In the genomic region with DNA sequence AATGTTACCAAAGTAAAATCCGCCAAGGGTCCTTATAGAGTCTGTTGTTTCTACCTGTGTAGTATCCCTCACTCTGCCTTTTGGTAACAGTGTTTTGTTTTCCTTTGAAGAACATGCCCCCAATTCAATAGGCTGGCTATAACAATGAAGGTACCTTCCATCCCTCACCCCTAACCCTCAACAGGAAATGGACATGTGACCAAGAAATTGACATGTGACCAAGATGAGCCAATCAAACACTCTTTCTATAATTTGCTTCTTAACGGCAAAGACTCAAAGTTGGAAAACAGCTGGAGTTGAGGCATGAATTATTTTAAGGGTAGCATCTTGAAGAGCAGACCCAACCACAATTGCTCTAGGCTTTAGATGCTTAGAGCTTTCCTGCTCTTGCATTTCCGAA, we compare ENCODE assay signal across 14 cellular contexts. TPM values are rescaled to one million over a fixed set of nuclear protein-coding genes. Genes with fewer than 3 reads are reported as not detected.
DNase-seq lines count a peak whose midpoint lies in the region; ATAC-seq, FAIRE-seq and TF ChIP-seq lines count a peak whose summit lies in the region.
"Had no signal": no experiment of that assay in that cellular context is flagged by ENCODE, and none has a peak within 500 bp of the region (broad histone marks: within the 10 kb centered on the region; RNA-seq: fewer than 3 reads in every experiment).

No MANE protein-coding gene starts in this region.

- no peaks in the 10 kb centered on the region for H3K9me3 Mint-ChIP-seq in activated T-helper 17 cell treated with anti-CD3 and anti-CD28 coated beads, Interleukin-2, amount 50 U/mL, for 72 hours
- H3K9me3 Mint-ChIP-seq: CD4-positive, alpha-beta T cell had no signal

- intact Hi-C loops in IMR-90 (cut with micrococcal nuclease) (no loop called here), tibial artery (cut with DNase I; ENCODE audit: low total_unique reads) (loop anchor here (10.0 kb wide), 2 partner anchors 64 to 1866 kb away; no protein-coding TSS in a partner anchor), lower leg skin (cut with DNase I; ENCODE audit: low total_unique reads) (no loop called here)

- no peak overlapping the region for H3K27ac ChIP-seq in A549
- no peak overlapping the region for H3K27ac ChIP-seq in IMR-90 (ENCODE audit: insufficient read depth, low read length)
- H3K27ac ChIP-seq in tibial artery, result no peak overlapping the region
- H3K27ac ChIP-seq: GM23248 had no signal

- no peak overlapping the region for H3K4me3 Mint-ChIP-seq in activated T-helper 17 cell treated with anti-CD3 and anti-CD28 coated beads, Interleukin-2, amount 50 U/mL, for 72 hours
- H3K4me3 Mint-ChIP-seq: B cell; CD4-positive, alpha-beta T cell had no signal

- no peak overlapping the region for H3K56ac ChIP-seq in IMR-90 (ENCODE audit: extremely low read depth, insufficient read depth, low read length)

- peaks cover 34% of the 10 kb centered on the region for H3K4me1 Mint-ChIP-seq in activated T-helper 17 cell treated with anti-CD3 and anti-CD28 coated beads, Interleukin-2, amount 50 U/mL, for 72 hours

- no peak overlapping the region for H3K18ac ChIP-seq in IMR-90 (ENCODE audit: low read depth, low read length)

- dilution Hi-C loops in IMR-90 (cut with HindIII; ENCODE audit: low sequenced_read_pairs, unreplicated experiment), result no loop called here

- DNase-seq in A549 (ENCODE audit: low read depth in 1 of 2, low spot score in 1 of 2), result no peak
- no peak for DNase-seq in IMR-90
- DNase-seq in myocyte (ENCODE audit: low read depth), result peak; percentile 11
- no peak for DNase-seq in tibial artery
- DNase-seq in lower leg skin (ENCODE audit: low spot score in 2 of 2), result no peak
- DNase-seq: C1 segment of cervical spinal cord; CD4-positive, alpha-beta T cell; DMS79; GM23248; H7; Karpas-422 had no signal

- H3K27me3 Mint-ChIP-seq in activated T-helper 17 cell treated with anti-CD3 and anti-CD28 coated beads, Interleukin-2, amount 50 U/mL, for 72 hours, result no peaks in the 10 kb centered on the region
- H3K27me3 Mint-ChIP-seq: B cell; CD4-positive, alpha-beta T cell had no signal

- POLR2A ChIA-PET in A549 (lab: Yijun Ruan, JAX), result no interaction called here
- POLR2A ChIA-PET in IMR-90 (lab: Charles Lee; ENCODE audit: unreplicated experiment), result no interaction called here

- H4K5ac ChIP-seq in IMR-90 (ENCODE audit: low read depth, low read length), result no peak overlapping the region

- ATAC-seq in A549 (no peak), IMR-90 (ENCODE audit: low read depth) (no peak), GM19324 (IDR thresholded peaks at IDR 0.05; ENCODE audit: low FRiP score, unreplicated experiment) (no peak)
- no peak for ATAC-seq in activated T-helper 17 cell treated with anti-CD3 and anti-CD28 coated beads, Interleukin-2, amount 50 U/mL, for 72 hours (replicated peaks)

- TF ChIP-seq POLR2A in A549 (IDR thresholded peaks at IDR 0.05; ENCODE audit: low read length), result no peak
- TF ChIP-seq POLR2A in IMR-90 (IDR thresholded peaks at IDR 0.05; ENCODE audit: low read depth, low read length), result no peak
- TF ChIP-seq POLR2A in lower leg skin (IDR thresholded peaks at IDR 0.05), result no peak

- in situ Hi-C loops in IMR-90 (cut with MboI; ENCODE audit: low sequenced_read_pairs), result no loop called here

- H3K36me3 Mint-ChIP-seq in activated T-helper 17 cell treated with anti-CD3 and anti-CD28 coated beads, Interleukin-2, amount 50 U/mL, for 72 hours (ENCODE audit: low read depth), result no peaks in the 10 kb centered on the region

- no peak overlapping the region for H3K23ac ChIP-seq in IMR-90 (ENCODE audit: low read depth, low read length)

- no TSS peak for BruUV-seq in IMR-90 (replicated peaks; lab: Mats Ljungman, UMichigan)

- H4K8ac ChIP-seq in IMR-90 (ENCODE audit: low read depth in 2 of 2, low read length in 2 of 2), result no peak overlapping the region

- no peak overlapping the region for H2AFZ ChIP-seq in IMR-90 (replicated peaks; ENCODE audit: low read length, poor library complexity)
- H2AFZ ChIP-seq: GM23248 had no signal

- no peak overlapping the region for H2BK20ac ChIP-seq in IMR-90 (ENCODE audit: low read depth, low read length)

- no peak overlapping the region for H2BK5ac ChIP-seq in IMR-90 (ENCODE audit: low read depth, low read length, poor library complexity, severe bottlenecking)

- CTCF ChIA-PET in A549 (lab: Yijun Ruan, JAX), result interaction anchor here (3.4 to 4.8 kb wide), 2 partner anchors 15 to 69 kb away, joined by 14 to 19 read pairs; no protein-coding TSS in a partner anchor
- CTCF ChIA-PET in IMR-90 (lab: Yijun Ruan, JAX), result interaction anchor here (0.6 to 0.9 kb wide), 2 partner anchors 15 to 63 kb away, joined by 3 read pairs; a partner anchor contains a TSS

- H3K9me1 ChIP-seq in IMR-90 (ENCODE audit: insufficient read depth, low read length), result no peaks in the 10 kb centered on the region

- H3K4me1 ChIP-seq in A549 (peaks cover 6% of the 10 kb centered on the region), IMR-90 (ENCODE audit: control insufficient read depth, insufficient read depth, low read length) (no peaks in the 10 kb centered on the region), tibial artery (peaks cover 0 to 4% (median 2%) of the 10 kb centered on the region in 4 donors)

- H3K4me2 ChIP-seq in A549 (no peak overlapping the region), IMR-90 (ENCODE audit: low read depth, low read length) (no peak overlapping the region)

- no peak for TF ChIP-seq RAD21 in A549 (conservative IDR thresholded peaks at IDR 0.05 in 1 of 2, IDR thresholded peaks at IDR 0.05 in 1 of 2)
- no peak for TF ChIP-seq RAD21 in IMR-90 (IDR thresholded peaks at IDR 0.05; ENCODE audit: low read length)

- no peak overlapping the region for H3K4ac ChIP-seq in IMR-90 (ENCODE audit: low read depth, low read length)

- no peak overlapping the region for H3K9ac ChIP-seq in IMR-90 (ENCODE audit: low read depth, low read length)
- H3K9ac ChIP-seq: GM23248 had no signal

- H3K4me3 ChIP-seq in A549, result no peak overlapping the region
- no peak overlapping the region for H3K4me3 ChIP-seq in IMR-90 (ENCODE audit: insufficient read depth, low read depth, low read length)
- no peak overlapping the region for H3K4me3 ChIP-seq in tibial artery
- no peak overlapping the region for H3K4me3 ChIP-seq in lower leg skin (ENCODE audit: low read depth, poor library complexity, severe bottlenecking)
- H3K4me3 ChIP-seq: GM23248 had no signal

- no peaks in the 10 kb centered on the region for H3K9me3 ChIP-seq in A549
- H3K9me3 ChIP-seq in IMR-90 (ENCODE audit: control insufficient read depth, insufficient read depth, low read length), result no peaks in the 10 kb centered on the region
- no peaks in the 10 kb centered on the region for H3K9me3 ChIP-seq in tibial artery

- no peak overlapping the region for H2BK15ac ChIP-seq in IMR-90 (ENCODE audit: low read depth, low read length)

- peak overlapping the region; percentile 19 for H3K27ac Mint-ChIP-seq in activated T-helper 17 cell treated with anti-CD3 and anti-CD28 coated beads, Interleukin-2, amount 50 U/mL, for 72 hours
- H3K27ac Mint-ChIP-seq: B cell; CD4-positive, alpha-beta T cell had no signal

- WGBS in A549 (ENCODE audit: missing lambda C conversion rate), result 89% methylated on average over 3 of the region's 3 CpGs
- no CpG with 5 or more reads among the region's 3 CpGs for WGBS in IMR-90 (ENCODE audit: extremely low coverage in 2 of 2, insufficient read length in 1 of 2), 2 experiments
- WGBS in lower leg skin, 2 donors, result 89 to 91% methylated on average over 3 of the region's 3 CpGs

- no peak for TF ChIP-seq EP300 in A549 (IDR thresholded peaks at IDR 0.05)

- H4K91ac ChIP-seq in IMR-90 (ENCODE audit: insufficient read depth, low read depth, low read length), result no peak overlapping the region

- no peak for TF ChIP-seq CTCF in A549 (IDR thresholded peaks at IDR 0.05)
- no peak for TF ChIP-seq CTCF in IMR-90 (conservative IDR thresholded peaks at IDR 0.05; ENCODE audit: low read depth, low read length)
- TF ChIP-seq CTCF in tibial artery (IDR thresholded peaks at IDR 0.05), result no peak
- TF ChIP-seq CTCF in lower leg skin (IDR thresholded peaks at IDR 0.05), result no peak

- H3K79me1 ChIP-seq in IMR-90 (ENCODE audit: low read depth in 1 of 2, low read length in 2 of 2), result no peaks in the 10 kb centered on the region

- H3K36me3 ChIP-seq in IMR-90 (ENCODE audit: control insufficient read depth, insufficient read depth, low read length) (no peaks in the 10 kb centered on the region), tibial artery (no peaks in the 10 kb centered on the region)

- FAIRE-seq in A549 (lab: Jason Lieb, UNC), result no peak

- no peak overlapping the region for H2BK120ac ChIP-seq in IMR-90 (ENCODE audit: low read depth, low read length)

- no peak overlapping the region for H3K14ac ChIP-seq in IMR-90 (replicated peaks; ENCODE audit: low read depth, low read length)

- no peaks in the 10 kb centered on the region for H3K27me3 ChIP-seq in IMR-90 (ENCODE audit: control insufficient read depth, insufficient read depth, low read length)
- no peaks in the 10 kb centered on the region for H3K27me3 ChIP-seq in tibial artery

- H2AK9ac ChIP-seq in IMR-90 (replicated peaks; ENCODE audit: low read depth, low read length, poor library complexity), result no peak overlapping the region

- H4K20me1 ChIP-seq in IMR-90 (ENCODE audit: insufficient read depth, low read length), result no peaks in the 10 kb centered on the region

- H2AK5ac ChIP-seq in IMR-90 (ENCODE audit: low read depth, low read length), result no peak overlapping the region

TF ChIP-seq in A549, 52 proteins besides CTCF, POLR2A, EP300 and RAD21 (continues in another document):
- TF ChIP-seq TFCP2L1 (CRISPR knock-in tag; IDR thresholded peaks at IDR 0.05), result no peak

RNA-seq across cellular contexts. Expression of a gene that starts 5.4 kb away (rescaled TPM):
- 7.9 and 8.0 TPM in 2 replicates for polyA plus RNA-seq in A549 (2011; rRNA removed)
- polyA plus RNA-seq in A549 (2012; cell fraction: cytosol; rRNA removed), result 1.5 and 2.0 TPM in 2 replicates
- 1.3 and 1.4 TPM in 2 replicates for polyA plus RNA-seq in A549 (2012; cell fraction: nucleus; rRNA removed)
- polyA plus RNA-seq in A549 (2017; fragmentation: RNase III; extraction: RNeasy Plus Mini Kit Qiagen cat#74134 plus additional on column Dnase treatment), result 5.0 to 6.4 TPM (median 6.1 TPM) in 3 replicates
- 4.2 and 6.0 TPM in 2 replicates for polyA minus RNA-seq in A549 (2011; rRNA and poly(A)+ RNA removed)
- 1.7 and 1.8 TPM in 2 replicates for total RNA-seq in IMR-90 (2012; rRNA removed)
- polyA plus RNA-seq in IMR-90 (2012; rRNA removed), result 1.0 and 1.1 TPM in 2 replicates
- polyA plus RNA-seq in IMR-90 (2012; cell fraction: cytosol; rRNA removed), result 0.34 and 0.43 TPM in 2 replicates
- polyA plus RNA-seq in IMR-90 (2012; cell fraction: nucleus; rRNA removed; ENCODE audit: low replicate concordance), result 0.20 and 1.4 TPM in 2 replicates
- 10 to 100 TPM in 1 of 2 donors, 1 to 10 TPM in 1; 7.5 to 22.0 TPM for total RNA-seq in activated T-helper 17 cell treated with anti-CD3 and anti-CD28 coated beads, Interleukin-2, amount 50 U/mL, for 72 hours
- 28.9 and 31.6 TPM in 2 replicates for total RNA-seq in myocyte
- polyA plus RNA-seq in myocyte (2012), result 8.4 TPM
- 10 to 100 TPM; 31.7 to 41.0 (median 35.5) TPM for total RNA-seq in lower leg skin
